8 cellular contexts compared by ENCODE assay signal in the genomic region with DNA sequence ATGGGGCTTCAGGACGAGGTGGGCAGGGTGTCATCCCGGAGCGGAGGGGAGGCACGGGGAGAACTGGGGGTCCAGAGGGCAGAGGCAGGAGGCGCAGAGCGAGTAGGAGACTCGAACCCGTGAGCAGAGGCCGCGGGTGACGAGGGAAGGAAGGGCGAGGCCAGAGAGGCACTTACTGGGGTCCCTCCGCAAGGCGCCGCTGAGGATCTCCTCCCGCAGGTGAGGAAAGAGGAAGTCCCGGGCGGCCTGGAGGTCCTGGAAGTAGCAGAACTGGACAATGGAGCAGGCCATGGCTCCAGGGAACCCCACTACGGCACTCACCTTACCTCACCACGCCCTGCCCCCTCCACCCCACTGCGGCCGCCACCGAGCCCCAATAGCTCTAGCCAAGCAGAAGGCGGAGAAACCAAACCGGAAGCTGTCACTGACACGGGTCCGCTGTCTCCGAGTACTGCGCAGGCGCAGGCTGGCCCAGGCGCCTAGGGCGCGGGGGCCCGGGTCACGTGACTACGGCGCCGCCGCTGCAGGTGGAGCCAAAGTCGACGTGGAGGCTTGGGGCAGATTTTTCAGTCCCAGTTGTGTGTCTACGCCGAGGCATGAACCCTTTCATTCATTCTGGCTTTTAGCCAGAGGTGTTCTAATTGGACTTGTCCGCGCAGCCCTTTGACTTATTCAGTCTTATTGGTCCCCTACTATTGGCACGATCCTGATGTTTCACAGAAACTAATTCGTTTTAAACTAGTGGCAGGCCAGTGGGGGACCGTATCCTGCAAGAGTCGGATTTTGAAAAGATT. TPM values are rescaled to one million over a fixed set of nuclear protein-coding genes. Genes with fewer than 3 reads are reported as not detected.
DNase-seq lines count a peak whose midpoint lies in the region; ATAC-seq and TF ChIP-seq lines count a peak whose summit lies in the region.

A gene with protein sequence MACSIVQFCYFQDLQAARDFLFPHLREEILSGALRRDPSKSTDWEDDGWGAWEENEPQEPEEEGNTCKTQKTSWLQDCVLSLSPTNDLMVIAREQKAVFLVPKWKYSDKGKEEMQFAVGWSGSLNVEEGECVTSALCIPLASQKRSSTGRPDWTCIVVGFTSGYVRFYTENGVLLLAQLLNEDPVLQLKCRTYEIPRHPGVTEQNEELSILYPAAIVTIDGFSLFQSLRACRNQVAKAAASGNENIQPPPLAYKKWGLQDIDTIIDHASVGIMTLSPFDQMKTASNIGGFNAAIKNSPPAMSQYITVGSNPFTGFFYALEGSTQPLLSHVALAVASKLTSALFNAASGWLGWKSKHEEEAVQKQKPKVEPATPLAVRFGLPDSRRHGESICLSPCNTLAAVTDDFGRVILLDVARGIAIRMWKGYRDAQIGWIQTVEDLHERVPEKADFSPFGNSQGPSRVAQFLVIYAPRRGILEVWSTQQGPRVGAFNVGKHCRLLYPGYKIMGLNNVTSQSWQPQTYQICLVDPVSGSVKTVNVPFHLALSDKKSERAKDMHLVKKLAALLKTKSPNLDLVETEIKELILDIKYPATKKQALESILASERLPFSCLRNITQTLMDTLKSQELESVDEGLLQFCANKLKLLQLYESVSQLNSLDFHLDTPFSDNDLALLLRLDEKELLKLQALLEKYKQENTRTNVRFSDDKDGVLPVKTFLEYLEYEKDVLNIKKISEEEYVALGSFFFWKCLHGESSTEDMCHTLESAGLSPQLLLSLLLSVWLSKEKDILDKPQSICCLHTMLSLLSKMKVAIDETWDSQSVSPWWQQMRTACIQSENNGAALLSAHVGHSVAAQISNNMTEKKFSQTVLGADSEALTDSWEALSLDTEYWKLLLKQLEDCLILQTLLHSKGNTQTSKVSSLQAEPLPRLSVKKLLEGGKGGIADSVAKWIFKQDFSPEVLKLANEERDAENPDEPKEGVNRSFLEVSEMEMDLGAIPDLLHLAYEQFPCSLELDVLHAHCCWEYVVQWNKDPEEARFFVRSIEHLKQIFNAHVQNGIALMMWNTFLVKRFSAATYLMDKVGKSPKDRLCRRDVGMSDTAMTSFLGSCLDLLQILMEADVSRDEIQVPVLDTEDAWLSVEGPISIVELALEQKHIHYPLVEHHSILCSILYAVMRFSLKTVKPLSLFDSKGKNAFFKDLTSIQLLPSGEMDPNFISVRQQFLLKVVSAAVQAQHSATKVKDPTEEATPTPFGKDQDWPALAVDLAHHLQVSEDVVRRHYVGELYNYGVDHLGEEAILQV (N-terminal part only) (minus strand): TSS at position 407 of the 794 bp plus-strand sequence. CDS start 116 bp downstream, at position 291.

- WGBS in spleen, 5 donors, result 0 to 1% (median 0%) methylated on average over 29 to 49 of the region's 49 CpGs

- H3K36me3 ChIP-seq in WERI-Rb-1, result peaks cover 22% of the 10 kb centered on the region
- peaks cover 0 to 24% (median 0%) of the 10 kb centered on the region in 6 donors for H3K36me3 ChIP-seq in spleen

- H3K27me3 ChIP-seq in WERI-Rb-1 (ENCODE audit: insufficient read depth, low read depth, severe bottlenecking), result no peaks in the 10 kb centered on the region
- no peaks in the 10 kb centered on the region for H3K27me3 ChIP-seq in spleen (replicated peaks in 1 of 7)

- DNase-seq in AG08395 (ENCODE audit: low spot score), result peak; percentile 100
- peak; percentile 97 for DNase-seq in NCI-H2227 (lab: John Stamatoyannopoulos, UW; ENCODE audit: unreplicated experiment)
- DNase-seq in WERI-Rb-1, result peak; percentile 99
- peak; percentile 22 to 95 (median 89) for DNase-seq in caudate nucleus (lab: John Stamatoyannopoulos, UW)
- DNase-seq in inferior parietal cortex (ENCODE audit: extremely low spot score), result peak; percentile 97
- DNase-seq in spleen, result peak; percentile 99

- TF ChIP-seq CTCF in WERI-Rb-1 (IDR thresholded peaks at IDR 0.05; ENCODE audit: low read depth, low read length) (peak; percentile 25; the same call in 1 of the 2 replicates), spleen (IDR thresholded peaks at IDR 0.05 in 8 of 11, conservative IDR thresholded peaks at IDR 0.05 in 3 of 11) (peak in 2 of 11 experiments; percentile 4 to 26)

- peaks cover 12 to 52% (median 39%) of the 10 kb centered on the region in 6 donors for H3K4me1 ChIP-seq in spleen

- H3K4me3 ChIP-seq in WERI-Rb-1 (ENCODE audit: low read depth, low read length) (peak within 1 kb of the TSS; percentile 96), spleen (peak within 1 kb of the TSS; percentile 51 to 89 (median 73))

- H3K9me3 ChIP-seq in WERI-Rb-1 (ENCODE audit: severe bottlenecking) (no peaks in the 10 kb centered on the region), spleen (no peaks in the 10 kb centered on the region)

- peak in 2 of 3 donors; percentile 35 to 59 for TF ChIP-seq POLR2A in spleen (IDR thresholded peaks at IDR 0.05)

- peak within 1 kb of the TSS; percentile 78 for H3K27ac ChIP-seq in WERI-Rb-1
- peak within 1 kb of the TSS; percentile 79 for H3K27ac ChIP-seq in caudate nucleus (ENCODE audit: low read depth, low read length)
- H3K27ac ChIP-seq in spleen, result peak within 1 kb of the TSS; percentile 65 to 95 (median 92)

- intact Hi-C loops in spleen (cut with DNase I; ENCODE audit: low total_unique reads), result no loop called here

- ATAC-seq in GM18909 (IDR thresholded peaks at IDR 0.05; ENCODE audit: poor library complexity, unreplicated experiment) (peak; percentile 97), HG03159 (IDR thresholded peaks at IDR 0.05; ENCODE audit: unreplicated experiment) (peak; percentile 96)

RNA-seq across cellular contexts. Expression of the gene that starts here (rescaled TPM):
- total RNA-seq in spleen, result 10 to 100 TPM; 26.3 to 48.7 (median 41.1) TPM
- 1 to 10 TPM; 6.5 to 7.9 (median 6.6) TPM for polyA plus RNA-seq in spleen

Comparison
In these comparisons a context has a peak if more than half of its experiments do, and no peak if none do; other contexts are left out.
1. Peak in every context shown above with its lines: DNase-seq, ATAC-seq, H3K4me3 ChIP-seq and H3K27ac ChIP-seq.